Comparison of ENCODE assay signal across 21 cellular contexts in the genomic region with DNA sequence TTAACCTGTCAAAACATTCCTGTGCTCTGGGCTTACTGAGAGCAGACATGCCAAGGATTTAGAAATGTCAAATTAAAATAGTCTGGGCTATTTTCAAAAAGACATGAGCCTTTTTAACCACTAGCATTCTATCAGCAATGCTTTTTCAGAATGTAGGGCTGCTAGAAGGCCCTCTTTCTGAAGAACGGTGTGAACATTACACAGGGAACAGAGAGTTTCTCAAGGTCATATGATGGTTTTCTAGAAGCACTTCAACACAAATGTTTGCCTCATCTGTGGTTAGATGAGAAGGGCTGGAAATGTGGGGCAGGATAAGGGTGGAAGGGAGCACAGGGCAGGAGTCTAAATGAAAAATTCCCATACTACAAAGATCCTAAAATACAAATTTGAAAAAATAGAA.
A peak's percentile ranks its signal among the peaks of the same experiment; 100 is the strongest.
DNase-seq lines count a peak whose midpoint lies in the region; ATAC-seq and TF ChIP-seq lines count a peak whose summit lies in the region.
"Had no signal": no experiment of that assay in that cellular context is flagged by ENCODE, and none has a peak within 500 bp of the region (broad histone marks: within the 10 kb centered on the region; RNA-seq: fewer than 3 reads in every experiment).

No MANE protein-coding gene starts in this region.

- no peak for DNase-seq in coronary artery (ENCODE audit: low spot score)
- no peak for DNase-seq in SKM-1 (lab: John Stamatoyannopoulos, UW; ENCODE audit: unreplicated experiment)
- DNase-seq in COR-L47 (lab: John Stamatoyannopoulos, UW), result no peak
- DNase-seq in stimulated activated CD4-positive, alpha-beta T cell treated with anti-CD3 and anti-CD28 coated beads, Interleukin-4, amount 100 ng/mL, for 1 hour, result no peak
- DNase-seq: ACHN; Calu3; CD4-positive, CD25-positive, alpha-beta regulatory T cell; MG63; NCI-H1105; NCI-H187; NCI-H2171 treated with DMSO at 0.1 percent for 48 hours; NCI-H82; OCI-M1; RPMI8226; SW 1271 had no signal

- no peak for TF ChIP-seq CTCF in coronary artery (IDR thresholded peaks at IDR 0.05)

- no peak overlapping the region for H3K4me3 ChIP-seq in coronary artery
- H3K4me3 ChIP-seq: HAP-1, MG63 had no signal

- peak; percentile 40 for ATAC-seq in GM18511 (IDR thresholded peaks at IDR 0.05; ENCODE audit: unreplicated experiment)
- ATAC-seq in GM21360 (IDR thresholded peaks at IDR 0.05; ENCODE audit: unreplicated experiment), result peak; percentile 28
- peak; percentile 26 for ATAC-seq in HG02885 (IDR thresholded peaks at IDR 0.05; ENCODE audit: poor library complexity, unreplicated experiment)
- no peak for ATAC-seq in GM21515 (IDR thresholded peaks at IDR 0.05; ENCODE audit: unreplicated experiment)

- peak overlapping the region; percentile 24 to 30 for H3K27ac ChIP-seq in coronary artery
- H3K27ac ChIP-seq: KMS-11 had no signal
